ENCODE assay signal across 1 cellular context in genomic region chr6:20698675-20699074, GRCh38.
TF ChIP-seq lines count a peak whose summit lies in the region.

No MANE protein-coding gene starts in this region.

TF ChIP-seq in IMR-90, 13 proteins besides CTCF, POLR2A, EP300 and RAD21 (continued from another document):
- TF ChIP-seq USF2 (IDR thresholded peaks at IDR 0.05; ENCODE audit: low read depth, low read length) (no peak), FOS (IDR thresholded peaks at IDR 0.05; ENCODE audit: low read depth, low read length) (no peak), CEBPB (IDR thresholded peaks at IDR 0.05; ENCODE audit: low read depth, low read length) (no peak), MAFK (IDR thresholded peaks at IDR 0.05; ENCODE audit: low read depth, low read length) (no peak), CHD1 (IDR thresholded peaks at IDR 0.05; ENCODE audit: low read depth, low read length) (no peak), MXI1 (IDR thresholded peaks at IDR 0.05; ENCODE audit: borderline replicate concordance, low read depth, low read length) (no peak), ELK1 (IDR thresholded peaks at IDR 0.05; ENCODE audit: borderline replicate concordance, low read depth, low read length) (no peak), RFX5 (IDR thresholded peaks at IDR 0.05; ENCODE audit: low read depth, low read length) (no peak), RCOR1 (IDR thresholded peaks at IDR 0.05; ENCODE audit: insufficient replicate concordance, low read length) (no peak)
